26 cellular contexts compared by ENCODE assay signal in genomic region chr15:59484399-59484798, GRCh38. TPM values are rescaled to one million over a fixed set of nuclear protein-coding genes. Genes with fewer than 3 reads are reported as not detected.
"Had no signal": no experiment of that assay in that cellular context is flagged by ENCODE, and none has a peak within 500 bp of the region (broad histone marks: within the 10 kb centered on the region; RNA-seq: fewer than 3 reads in every experiment).

No MANE protein-coding gene starts in this region.

- H3K27ac ChIP-seq: esophagus squamous epithelium, hepatocyte, left lung, lower lobe of right lung, ovary, psoas muscle, right lobe of liver, testis, tibial artery had no signal

- H3K79me2 ChIP-seq: hepatocyte had no signal

- H3K27me3 ChIP-seq: esophagus squamous epithelium, hepatocyte, left lung, ovary, right lobe of liver, testis, tibial artery had no signal

- H3K4me1 ChIP-seq: left lung, lower lobe of right lung, psoas muscle, right lobe of liver, testis, tibial artery had no signal

- ATAC-seq: effector memory CD8-positive, alpha-beta T cell; left lung; lower lobe of right lung; naive thymus-derived CD8-positive, alpha-beta T cell; psoas muscle; right lobe of liver; stimulated activated naive CD8-positive, alpha-beta T cell treated with anti-CD3 and anti-CD28 coated beads, Interleukin-15, Interleukin-2, amounts not matched to agents 100 U/mL and 50 U/mL, for 24 hours had no signal

- FAIRE-seq: endometrium, kidney had no signal

- H3K36me3 ChIP-seq: esophagus squamous epithelium, left lung, lower lobe of right lung, ovary, right lobe of liver, tibial artery had no signal

- DNase-seq: cortex of kidney; effector memory CD8-positive, alpha-beta T cell; erythroblast; esophagus squamous epithelium; foreskin melanocyte; kidney; left lung; lower lobe of right lung; naive thymus-derived CD8-positive, alpha-beta T cell; nephron progenitor cell; nucleus accumbens; ovary; posterior cingulate gyrus; psoas muscle; right lobe of liver; stimulated activated CD4-positive, alpha-beta T cell treated with anti-CD3 and anti-CD28 coated beads, Interleukin-12 subunit alpha, Interleukin-12 subunit beta, amount 100 ng/mL, for 4 hours; stimulated activated CD4-positive, alpha-beta T cell treated with anti-CD3 and anti-CD28 coated beads, Interleukin-1b, Interleukin-23, amount 100 ng/mL, for 48 hours; stimulated activated CD4-positive, alpha-beta T cell treated with anti-CD3 and anti-CD28 coated beads, Interleukin-4, amount 100 ng/mL, for 1 hour; stimulated activated CD8-positive, alpha-beta memory T cell treated with anti-CD3 and anti-CD28 coated beads, Interleukin-4, amount 100 ng/mL, for 48 hours; stimulated activated naive CD8-positive, alpha-beta T cell treated with anti-CD3 and anti-CD28 coated beads, Interleukin-15, Interleukin-2, amounts not matched to agents 100 U/mL and 50 U/mL, for 24 hours; substantia nigra; testis; tibial artery had no signal

- H3K4me2 ChIP-seq: hepatocyte, smooth muscle cell had no signal

- H3K4me3 ChIP-seq: esophagus squamous epithelium, hepatocyte, left lung, lower lobe of right lung, ovary, psoas muscle, right lobe of liver, smooth muscle cell, testis, tibial artery had no signal

- H3K9me3 ChIP-seq: esophagus squamous epithelium, left lung, lower lobe of right lung, ovary, psoas muscle, right lobe of liver, testis, tibial artery had no signal

- H2AFZ ChIP-seq: hepatocyte had no signal

RNA-seq across cellular contexts. Expression of gene FAM81A, which starts 46.4 kb away (rescaled TPM):
- polyA plus RNA-seq: naive thymus-derived CD8-positive, alpha-beta T cell had no signal
